Comparison of ENCODE assay signal across 1 cellular context in the genomic region with DNA sequence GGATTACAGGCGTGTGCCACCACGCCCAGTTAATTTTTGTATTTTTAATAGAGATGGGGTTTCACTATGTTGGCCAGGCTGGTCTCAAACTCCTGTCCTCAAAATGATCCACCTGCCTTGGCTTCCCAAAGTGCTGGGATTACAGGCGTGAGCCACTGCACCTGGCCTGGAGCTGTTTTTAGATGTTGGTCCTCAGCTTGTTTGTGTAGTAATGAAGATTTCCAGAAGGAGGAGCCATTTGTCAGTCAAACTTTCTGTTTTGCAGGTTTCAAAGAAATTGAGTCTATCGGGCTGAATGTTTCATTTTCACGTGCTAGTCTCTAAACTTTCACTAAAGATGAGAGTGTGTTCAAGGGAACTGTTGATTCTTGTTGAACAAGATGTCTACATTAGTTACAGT.
A peak's percentile ranks its signal among the peaks of the same experiment; 100 is the strongest.
TF ChIP-seq lines count a peak whose summit lies in the region.

No MANE protein-coding gene starts in this region.

TF ChIP-seq in GM12878, 131 proteins besides CTCF, POLR2A, EP300 and RAD21:
- TF ChIP-seq, protein P1, sequence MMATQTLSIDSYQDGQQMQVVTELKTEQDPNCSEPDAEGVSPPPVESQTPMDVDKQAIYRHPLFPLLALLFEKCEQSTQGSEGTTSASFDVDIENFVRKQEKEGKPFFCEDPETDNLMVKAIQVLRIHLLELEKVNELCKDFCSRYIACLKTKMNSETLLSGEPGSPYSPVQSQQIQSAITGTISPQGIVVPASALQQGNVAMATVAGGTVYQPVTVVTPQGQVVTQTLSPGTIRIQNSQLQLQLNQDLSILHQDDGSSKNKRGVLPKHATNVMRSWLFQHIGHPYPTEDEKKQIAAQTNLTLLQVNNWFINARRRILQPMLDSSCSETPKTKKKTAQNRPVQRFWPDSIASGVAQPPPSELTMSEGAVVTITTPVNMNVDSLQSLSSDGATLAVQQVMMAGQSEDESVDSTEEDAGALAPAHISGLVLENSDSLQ (IDR thresholded peaks at IDR 0.05) = peak; percentile 69
- peak; percentile 9 to 47; a peak in 1 of 4 replicates for TF ChIP-seq BHLHE40 (IDR thresholded peaks at IDR 0.05; ENCODE audit: borderline replicate concordance in 1 of 2, low read depth in 2 of 2, low read length in 1 of 2)
